Comparison of ENCODE assay signal across 14 cellular contexts in the genomic region with DNA sequence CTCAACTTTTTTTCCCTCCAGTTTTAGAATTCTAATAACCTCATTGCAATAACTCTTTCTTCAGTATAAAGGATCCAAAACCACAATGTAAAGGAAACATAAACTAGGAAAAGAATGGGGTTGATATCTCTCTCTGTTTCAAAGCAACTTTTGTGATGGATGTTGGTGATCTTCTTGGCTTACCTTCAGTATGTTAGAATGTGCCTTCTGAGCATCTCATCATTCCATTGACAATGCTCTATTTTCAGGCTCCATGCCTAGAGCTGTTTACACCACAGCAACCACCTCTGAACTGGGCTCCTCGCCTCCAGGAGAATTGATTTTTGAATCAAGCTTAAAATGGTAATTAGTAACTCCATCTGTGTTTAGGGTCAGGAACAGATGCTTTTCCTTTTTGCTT.
"Had no signal": no experiment of that assay in that cellular context is flagged by ENCODE, and none has a peak within 500 bp of the region (broad histone marks: within the 10 kb centered on the region; RNA-seq: fewer than 3 reads in every experiment).

No MANE protein-coding gene starts in this region.

- H3K27ac ChIP-seq: cardiac muscle cell, spleen had no signal

- H3K4me3 ChIP-seq: cardiac muscle cell, lung, spleen had no signal

- DNase-seq: endodermal cell; left colon; left ventricle myocardium superior; mesenchymal stem cell; naive thymus-derived CD4-positive, alpha-beta T cell; nephron progenitor cell; posterior cingulate gyrus; spleen; stimulated activated CD4-positive, alpha-beta T cell treated with anti-CD3 and anti-CD28 coated beads, Interleukin-15, amount 100 ng/mL, for 24 hours; stimulated activated CD4-positive, alpha-beta T cell treated with anti-CD3 and anti-CD28 coated beads, Interleukin-1b, Interleukin-23, amount 100 ng/mL, for 48 hours; stimulated activated CD4-positive, alpha-beta T cell treated with anti-CD3 and anti-CD28 coated beads, Interleukin-4, amount 100 ng/mL, for 24 hours; trophoblast cell had no signal
